8 cellular contexts compared by ENCODE assay signal in genomic region chr11:61429691-61430582, GRCh38. TPM values are rescaled to one million over a fixed set of nuclear protein-coding genes. Genes with fewer than 3 reads are reported as not detected.
DNase-seq lines count a peak whose midpoint lies in the region; ATAC-seq and TF ChIP-seq lines count a peak whose summit lies in the region.

TSS of gene CPSF7 (minus strand) at chr11:61429975. CDS start at chr11:61429235, 740 bp downstream.
TSS of gene SDHAF2 (plus strand) at chr11:61430124. CDS start at chr11:61430147, 23 bp downstream.

- WGBS in prostate gland = under 1% methylated on average over 79 of the region's 82 CpGs

- TF ChIP-seq CTCF in prostate gland (IDR thresholded peaks at IDR 0.05) = peak in 1 of 4 experiments; percentile 7

- H3K36me3 ChIP-seq in prostate gland = peaks cover 0 to 9% of the 10 kb centered on the region in 2 donors

- TF ChIP-seq POLR2A in prostate gland (IDR thresholded peaks at IDR 0.05) = peak; percentile 71

- peak within 1 kb of the TSS; percentile 69 to 97 for H3K4me3 ChIP-seq in prostate gland

- intact Hi-C loops in left ventricle myocardium superior (cut with micrococcal nuclease) (no loop called here), prostate gland (cut with DNase I) (no loop called here)

- peak within 1 kb of the TSS; percentile 94 for H3K27ac ChIP-seq in angular gyrus (ENCODE audit: low read depth, low read length)
- H3K27ac ChIP-seq in prostate gland = peak within 1 kb of the TSS; percentile 93 to 98

- no peaks in the 10 kb centered on the region for H3K9me3 ChIP-seq in prostate gland

- H3K4me1 ChIP-seq in prostate gland (replicated peaks) = peaks cover 7% of the 10 kb centered on the region

- ATAC-seq in GM18499 (IDR thresholded peaks at IDR 0.05; ENCODE audit: insufficient read depth, unreplicated experiment) (peak; percentile 53), HG02938 (IDR thresholded peaks at IDR 0.05; ENCODE audit: unreplicated experiment) (peak; percentile 89), left ventricle myocardium superior (peak; percentile 98)

- DNase-seq in NCI-H187 treated with DMSO at 0.1 percent for 48 hours (lab: John Stamatoyannopoulos, UW) = peak; percentile 47
- peak; percentile 96 to 99 (median 98) for DNase-seq in T-helper 2 cell
- DNase-seq in left ventricle myocardium superior = peak; percentile 99
- DNase-seq in prostate gland (ENCODE audit: low spot score) = peak; percentile 97
- DNase-seq in ureter (ENCODE audit: low spot score) = peak; percentile 97

- no peaks in the 10 kb centered on the region for H3K27me3 ChIP-seq in prostate gland (replicated peaks; ENCODE audit: insufficient read depth)

RNA-seq across cellular contexts. Expression of gene CPSF7, which starts in this region (rescaled TPM):
- 41.5 TPM for total RNA-seq in left ventricle myocardium superior
- total RNA-seq in prostate gland = 10 to 100 TPM; 44.7 to 66.8 TPM
- 124 TPM for total RNA-seq in ureter

RNA-seq across cellular contexts. Expression of gene SDHAF2, which starts in this region (rescaled TPM):
- total RNA-seq in left ventricle myocardium superior (32.6 TPM), prostate gland (10 to 100 TPM; 24.6 to 59.4 TPM), ureter (40.4 TPM)

Comparison
In these comparisons a context has a peak if more than half of its experiments do, and no peak if none do; other contexts are left out.
1. Peak in every context shown above with its lines: DNase-seq, ATAC-seq, H3K4me3 ChIP-seq and H3K27ac ChIP-seq.
2. DNase-seq: peak in every context shown above with its lines; median percentile 99 in left ventricle myocardium superior; 98 in T-helper 2 cell; 97 in prostate gland; 97 in ureter; 47 in NCI-H187 treated with DMSO at 0.1 percent for 48 hours.